Comparison of ENCODE assay signal across 21 cellular contexts in genomic region chr17:82429824-82430223, GRCh38. TPM values are rescaled to one million over a fixed set of nuclear protein-coding genes. Genes with fewer than 3 reads are reported as not detected.
DNase-seq lines count a peak whose midpoint lies in the region; ATAC-seq, FAIRE-seq and TF ChIP-seq lines count a peak whose summit lies in the region.
"Had no signal": no experiment of that assay in that cellular context is flagged by ENCODE, and none has a peak within 500 bp of the region (broad histone marks: within the 10 kb centered on the region; RNA-seq: fewer than 3 reads in every experiment).

No MANE protein-coding gene starts in this region.

- peaks cover 21% of the 10 kb centered on the region for H3K36me3 Mint-ChIP-seq in activated naive CD8-positive, alpha-beta T cell treated with anti-CD3 and anti-CD28 coated beads, Interleukin-2, amount 10 ng/mL, durations not matched to agents 7 days and 5 days
- no peaks in the 10 kb centered on the region for H3K36me3 Mint-ChIP-seq in activated naive CD8-positive, alpha-beta T cell treated with anti-CD3 and anti-CD28 coated beads for 36 hours

- H3K9ac ChIP-seq in OCI-LY1 (ENCODE audit: low read length) (no peak overlapping the region), kidney (ENCODE audit: low read length in 2 of 2) (no peak overlapping the region)
- H3K9ac ChIP-seq: parathyroid adenoma had no signal

- H3K9me3 ChIP-seq in OCI-LY1 (ENCODE audit: low read length) = no peaks in the 10 kb centered on the region
- H3K9me3 ChIP-seq in kidney (ENCODE audit: control insufficient read depth in 1 of 2, low read length in 2 of 2) = no peaks in the 10 kb centered on the region
- H3K9me3 ChIP-seq in upper lobe of right lung = no peaks in the 10 kb centered on the region
- no peaks in the 10 kb centered on the region for H3K9me3 ChIP-seq in gastrocnemius medialis
- H3K9me3 ChIP-seq: gastroesophageal sphincter, SJSA1 had no signal

- H3F3A ChIP-seq in OCI-LY1 (ENCODE audit: insufficient read depth, low read length) = 0 out of 2 replicates have a peak, but pooled peaks cover 5% of the 10 kb centered on the region

- no peaks in the 10 kb centered on the region for H3K27me3 Mint-ChIP-seq in activated naive CD8-positive, alpha-beta T cell treated with anti-CD3 and anti-CD28 coated beads, Interleukin-2, amount 10 ng/mL, durations not matched to agents 7 days and 5 days
- no peaks in the 10 kb centered on the region for H3K27me3 Mint-ChIP-seq in activated naive CD8-positive, alpha-beta T cell treated with anti-CD3 and anti-CD28 coated beads for 36 hours
- H3K27me3 Mint-ChIP-seq: activated naive CD4-positive, alpha-beta T cell treated with anti-CD3 and anti-CD28 coated beads, Interleukin-2, amount 50 U/mL, for 24 hours had no signal

- no peak for TF ChIP-seq POLR2A in gastrocnemius medialis (IDR thresholded peaks at IDR 0.05)

- H3K4me2 ChIP-seq in OCI-LY1 (ENCODE audit: low read length) = peak overlapping the region; percentile 12; the same call in 1 of the 2 replicates

- no peaks in the 10 kb centered on the region for H3K79me2 ChIP-seq in OCI-LY1 (ENCODE audit: insufficient read depth, low read length)
- H3K79me2 ChIP-seq: parathyroid adenoma had no signal

- H3K27me3 ChIP-seq in OCI-LY1 (ENCODE audit: insufficient read depth, low read length) = no peaks in the 10 kb centered on the region
- H3K27me3 ChIP-seq in upper lobe of right lung = no peaks in the 10 kb centered on the region
- no peaks in the 10 kb centered on the region for H3K27me3 ChIP-seq in gastrocnemius medialis
- H3K27me3 ChIP-seq: brain microvascular endothelial cell, gastroesophageal sphincter, SJSA1 had no signal

- no peak overlapping the region for H2AFZ ChIP-seq in OCI-LY1 (ENCODE audit: low read length)
- H2AFZ ChIP-seq: parathyroid adenoma had no signal

- no peaks in the 10 kb centered on the region for H4K20me1 ChIP-seq in OCI-LY1 (ENCODE audit: insufficient read depth, low read length)

- intact Hi-C loops in kidney (cut with DNase I) (no loop called here), upper lobe of right lung (cut with DNase I) (no loop called here), gastrocnemius medialis (cut with DNase I; ENCODE audit: low total_unique reads) (no loop called here)

- no peak for DNase-seq in activated naive CD8-positive, alpha-beta T cell treated with anti-CD3 and anti-CD28 coated beads, Interleukin-2, amount 10 ng/mL, durations not matched to agents 7 days and 5 days
- no peak for DNase-seq in activated naive CD8-positive, alpha-beta T cell treated with anti-CD3 and anti-CD28 coated beads for 36 hours
- DNase-seq in kidney (peak; percentile 51), upper lobe of right lung (no peak), gastrocnemius medialis (no peak)
- DNase-seq: activated CD4-positive, CD25-positive, alpha-beta regulatory T cell treated with anti-CD3 and anti-CD28 coated beads, Interleukin-2, amount 50 U/mL, for 72 hours; brain microvascular endothelial cell; EL; KG1; PC-3 had no signal

- H3K9me3 Mint-ChIP-seq in activated naive CD8-positive, alpha-beta T cell treated with anti-CD3 and anti-CD28 coated beads, Interleukin-2, amount 10 ng/mL, durations not matched to agents 7 days and 5 days = no peaks in the 10 kb centered on the region
- H3K9me3 Mint-ChIP-seq in activated naive CD8-positive, alpha-beta T cell treated with anti-CD3 and anti-CD28 coated beads for 36 hours = no peaks in the 10 kb centered on the region
- H3K9me3 Mint-ChIP-seq: activated naive CD4-positive, alpha-beta T cell treated with anti-CD3 and anti-CD28 coated beads, Interleukin-2, amount 50 U/mL, for 24 hours had no signal

- in situ Hi-C loops in gastrocnemius medialis (cut with MboI; ENCODE audit: low sequenced_read_pairs in 4 of 4) = no loop called here

- H3K4me3 ChIP-seq in OCI-LY1 (ENCODE audit: low read depth, low read length, poor library complexity, severe bottlenecking) (no peak overlapping the region), kidney (ENCODE audit: low read length in 2 of 2) (no peak overlapping the region), upper lobe of right lung (no peak overlapping the region), gastrocnemius medialis (no peak overlapping the region)
- H3K4me3 ChIP-seq: gastroesophageal sphincter, SJSA1 had no signal

- peak overlapping the region; percentile 3 for H3K4me3 Mint-ChIP-seq in activated naive CD8-positive, alpha-beta T cell treated with anti-CD3 and anti-CD28 coated beads, Interleukin-2, amount 10 ng/mL, durations not matched to agents 7 days and 5 days
- no peak overlapping the region for H3K4me3 Mint-ChIP-seq in activated naive CD8-positive, alpha-beta T cell treated with anti-CD3 and anti-CD28 coated beads for 36 hours
- H3K4me3 Mint-ChIP-seq: activated naive CD4-positive, alpha-beta T cell treated with anti-CD3 and anti-CD28 coated beads, Interleukin-2, amount 50 U/mL, for 24 hours had no signal

- ATAC-seq in activated naive CD8-positive, alpha-beta T cell treated with anti-CD3 and anti-CD28 coated beads, Interleukin-2, amount 10 ng/mL, durations not matched to agents 7 days and 5 days (ENCODE audit: low read depth) = no peak
- peak; percentile 12 for ATAC-seq in upper lobe of right lung
- no peak for ATAC-seq in gastrocnemius medialis
- no peak for ATAC-seq in HG02938 (IDR thresholded peaks at IDR 0.05; ENCODE audit: unreplicated experiment)
- ATAC-seq in GM21390 (IDR thresholded peaks at IDR 0.05; ENCODE audit: unreplicated experiment) = no peak
- ATAC-seq: gastroesophageal sphincter, left lobe of liver, PC-3 had no signal

- no peaks in the 10 kb centered on the region for H3K9me2 ChIP-seq in OCI-LY1 (ENCODE audit: low read depth, low read length)

- H3K36me3 ChIP-seq in OCI-LY1 (ENCODE audit: insufficient read depth, low read length) (no peaks in the 10 kb centered on the region), kidney (ENCODE audit: control insufficient read depth in 1 of 2, insufficient read depth in 2 of 2, low read length in 2 of 2) (peaks cover 0 to 2% of the 10 kb centered on the region in 2 donors), upper lobe of right lung (no peaks in the 10 kb centered on the region), gastrocnemius medialis (peaks cover 0 to 20% of the 10 kb centered on the region in 2 donors)
- H3K36me3 ChIP-seq: brain microvascular endothelial cell had no signal

- H3K4me1 ChIP-seq in OCI-LY1 (ENCODE audit: insufficient read depth, low read length, severe bottlenecking) (peaks cover 22% of the 10 kb centered on the region), kidney (ENCODE audit: control insufficient read depth in 1 of 2, insufficient read depth in 1 of 2, low read depth in 1 of 2, low read length in 2 of 2) (no peaks in the 10 kb centered on the region), upper lobe of right lung (no peaks in the 10 kb centered on the region), gastrocnemius medialis (no peaks in the 10 kb centered on the region)
- H3K4me1 ChIP-seq: gastroesophageal sphincter, parathyroid adenoma, SJSA1 had no signal

- FAIRE-seq in kidney (lab: Jason Lieb, UNC) = no peak

- no peak for TF ChIP-seq CTCF in OCI-LY1 (IDR thresholded peaks at IDR 0.05; ENCODE audit: low read length)
- TF ChIP-seq CTCF in kidney (IDR thresholded peaks at IDR 0.05; ENCODE audit: borderline replicate concordance, extremely low read depth, insufficient read depth) = no peak
- TF ChIP-seq CTCF in upper lobe of right lung (IDR thresholded peaks at IDR 0.05) = no peak
- TF ChIP-seq CTCF in gastrocnemius medialis (IDR thresholded peaks at IDR 0.05 in 4 of 5, conservative IDR thresholded peaks at IDR 0.05 in 1 of 5) = no peak

- peak overlapping the region; percentile 24 for H3K27ac ChIP-seq in OCI-LY1 (ENCODE audit: low read depth, low read length, poor library complexity, severe bottlenecking)
- no peak overlapping the region for H3K27ac ChIP-seq in kidney (ENCODE audit: low read depth in 2 of 2, low read length in 2 of 2)
- no peak overlapping the region for H3K27ac ChIP-seq in upper lobe of right lung
- no peak overlapping the region for H3K27ac ChIP-seq in gastrocnemius medialis
- H3K27ac ChIP-seq: brain microvascular endothelial cell, epithelial cell of prostate, gastroesophageal sphincter, parathyroid adenoma, SJSA1 had no signal

- H3K27ac Mint-ChIP-seq in activated naive CD8-positive, alpha-beta T cell treated with anti-CD3 and anti-CD28 coated beads, Interleukin-2, amount 10 ng/mL, durations not matched to agents 7 days and 5 days = peak overlapping the region; percentile 64
- no peak overlapping the region for H3K27ac Mint-ChIP-seq in activated naive CD8-positive, alpha-beta T cell treated with anti-CD3 and anti-CD28 coated beads for 36 hours

- POLR2A ChIA-PET in activated naive CD8-positive, alpha-beta T cell treated with anti-CD3 and anti-CD28 coated beads, Interleukin-2, amount 10 ng/mL, durations not matched to agents 7 days and 5 days (lab: Charles Lee) = interaction anchor here (1.3 kb wide), 1 partner anchor 12 kb away, joined by 3 read pairs; no protein-coding TSS in a partner anchor

- H3K4me1 Mint-ChIP-seq in activated naive CD8-positive, alpha-beta T cell treated with anti-CD3 and anti-CD28 coated beads, Interleukin-2, amount 10 ng/mL, durations not matched to agents 7 days and 5 days = peaks cover 20% of the 10 kb centered on the region
- peaks cover 4% of the 10 kb centered on the region for H3K4me1 Mint-ChIP-seq in activated naive CD8-positive, alpha-beta T cell treated with anti-CD3 and anti-CD28 coated beads for 36 hours

RNA-seq across cellular contexts. Expression of gene OGFOD3, which starts 11.4 kb away (rescaled TPM):
- total RNA-seq in activated naive CD8-positive, alpha-beta T cell treated with anti-CD3 and anti-CD28 coated beads, Interleukin-2, amount 10 ng/mL, durations not matched to agents 7 days and 5 days = 10 to 100 TPM; 24.4 to 27.4 TPM
- 10 to 100 TPM; 18.4 to 21.5 TPM for total RNA-seq in activated naive CD8-positive, alpha-beta T cell treated with anti-CD3 and anti-CD28 coated beads for 36 hours
- total RNA-seq in kidney (36.1 TPM), upper lobe of right lung (32.7 TPM), gastrocnemius medialis (10 to 100 TPM; 25.8 to 72.1 (median 27.7) TPM)
- polyA plus RNA-seq in kidney (ENCODE audit: insufficient read depth, low read depth, low replicate concordance) = 27.8 TPM

RNA-seq across cellular contexts. Expression of gene HEXD, which starts 11.7 kb away (rescaled TPM):
- 10 to 100 TPM; 84.1 to 84.8 TPM for total RNA-seq in activated naive CD8-positive, alpha-beta T cell treated with anti-CD3 and anti-CD28 coated beads, Interleukin-2, amount 10 ng/mL, durations not matched to agents 7 days and 5 days
- total RNA-seq in activated naive CD8-positive, alpha-beta T cell treated with anti-CD3 and anti-CD28 coated beads for 36 hours = 10 to 100 TPM; 17.3 to 20.3 TPM
- 39.2 TPM for total RNA-seq in kidney
- polyA plus RNA-seq in kidney (ENCODE audit: insufficient read depth, low read depth, low replicate concordance) = 42.0 TPM
- total RNA-seq in upper lobe of right lung = 49.1 TPM
- total RNA-seq in gastrocnemius medialis = 10 to 100 TPM; 15.5 to 35.1 (median 22.5) TPM

RNA-seq across cellular contexts. Expression of gene CYBC1, which starts 20.7 kb away (rescaled TPM):
- total RNA-seq in activated naive CD8-positive, alpha-beta T cell treated with anti-CD3 and anti-CD28 coated beads, Interleukin-2, amount 10 ng/mL, durations not matched to agents 7 days and 5 days = 100 to 1,000 TPM; 301 to 323 TPM
- total RNA-seq in activated naive CD8-positive, alpha-beta T cell treated with anti-CD3 and anti-CD28 coated beads for 36 hours = 100 to 1,000 TPM; 156 to 163 TPM
- total RNA-seq in kidney (139 TPM), upper lobe of right lung (120 TPM), gastrocnemius medialis (10 to 100 TPM; 17.3 to 29.8 (median 19.3) TPM)
- 38.2 TPM for polyA plus RNA-seq in kidney (ENCODE audit: insufficient read depth, low read depth, low replicate concordance)

RNA-seq across cellular contexts. Expression of gene NARF, which starts 28.7 kb away (rescaled TPM):
- 100 to 1,000 TPM; 106 to 121 TPM for total RNA-seq in activated naive CD8-positive, alpha-beta T cell treated with anti-CD3 and anti-CD28 coated beads, Interleukin-2, amount 10 ng/mL, durations not matched to agents 7 days and 5 days
- total RNA-seq in activated naive CD8-positive, alpha-beta T cell treated with anti-CD3 and anti-CD28 coated beads for 36 hours = 10 to 100 TPM; 49.9 to 51.3 TPM
- total RNA-seq in kidney = 45.8 TPM
- 29.1 TPM for polyA plus RNA-seq in kidney (ENCODE audit: insufficient read depth, low read depth, low replicate concordance)
- total RNA-seq in upper lobe of right lung = 54.1 TPM
- 10 to 100 TPM; 29.6 to 63.4 (median 49.0) TPM for total RNA-seq in gastrocnemius medialis

RNA-seq across cellular contexts. Expression of gene UTS2R, which starts 58.3 kb away (rescaled TPM):
- not detected for total RNA-seq in activated naive CD8-positive, alpha-beta T cell treated with anti-CD3 and anti-CD28 coated beads, Interleukin-2, amount 10 ng/mL, durations not matched to agents 7 days and 5 days
- total RNA-seq in activated naive CD8-positive, alpha-beta T cell treated with anti-CD3 and anti-CD28 coated beads for 36 hours = not detected
- not detected for total RNA-seq in kidney
- not detected for polyA plus RNA-seq in kidney (ENCODE audit: insufficient read depth, low read depth, low replicate concordance)
- not detected for total RNA-seq in upper lobe of right lung
- not detected for total RNA-seq in gastrocnemius medialis
- total RNA-seq: dermis microvascular lymphatic vessel endothelial cell, gastroesophageal sphincter, left lobe of liver, mucosa of gallbladder, PC-3 had no signal
